Comparison of ENCODE assay signal across 1 cellular context in the genomic region with DNA sequence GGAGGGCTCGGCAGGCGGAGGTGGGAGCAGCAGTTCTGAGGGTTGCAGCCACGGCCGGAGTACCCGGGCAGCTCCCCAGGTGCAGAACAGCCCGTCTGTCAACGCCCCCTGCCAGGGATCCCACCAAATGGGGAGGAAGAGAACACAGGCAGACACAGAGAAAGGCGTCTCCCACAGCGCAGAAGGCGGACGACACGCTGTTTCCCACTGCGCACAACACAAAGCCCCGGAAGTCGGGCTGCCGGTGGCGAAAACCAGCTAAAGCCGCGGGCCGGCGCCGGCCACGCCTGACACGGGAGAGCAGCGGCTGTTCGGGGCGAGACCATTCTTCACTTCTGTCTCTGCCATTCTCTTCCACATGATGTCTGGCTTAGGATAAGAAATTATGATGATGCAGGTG.
TF ChIP-seq lines count a peak whose summit lies in the region.

No MANE protein-coding gene starts in this region.

TF ChIP-seq in GM23338, 12 proteins besides CTCF, POLR2A, EP300 and RAD21 (continued from another document):
- TF ChIP-seq, protein P1, sequence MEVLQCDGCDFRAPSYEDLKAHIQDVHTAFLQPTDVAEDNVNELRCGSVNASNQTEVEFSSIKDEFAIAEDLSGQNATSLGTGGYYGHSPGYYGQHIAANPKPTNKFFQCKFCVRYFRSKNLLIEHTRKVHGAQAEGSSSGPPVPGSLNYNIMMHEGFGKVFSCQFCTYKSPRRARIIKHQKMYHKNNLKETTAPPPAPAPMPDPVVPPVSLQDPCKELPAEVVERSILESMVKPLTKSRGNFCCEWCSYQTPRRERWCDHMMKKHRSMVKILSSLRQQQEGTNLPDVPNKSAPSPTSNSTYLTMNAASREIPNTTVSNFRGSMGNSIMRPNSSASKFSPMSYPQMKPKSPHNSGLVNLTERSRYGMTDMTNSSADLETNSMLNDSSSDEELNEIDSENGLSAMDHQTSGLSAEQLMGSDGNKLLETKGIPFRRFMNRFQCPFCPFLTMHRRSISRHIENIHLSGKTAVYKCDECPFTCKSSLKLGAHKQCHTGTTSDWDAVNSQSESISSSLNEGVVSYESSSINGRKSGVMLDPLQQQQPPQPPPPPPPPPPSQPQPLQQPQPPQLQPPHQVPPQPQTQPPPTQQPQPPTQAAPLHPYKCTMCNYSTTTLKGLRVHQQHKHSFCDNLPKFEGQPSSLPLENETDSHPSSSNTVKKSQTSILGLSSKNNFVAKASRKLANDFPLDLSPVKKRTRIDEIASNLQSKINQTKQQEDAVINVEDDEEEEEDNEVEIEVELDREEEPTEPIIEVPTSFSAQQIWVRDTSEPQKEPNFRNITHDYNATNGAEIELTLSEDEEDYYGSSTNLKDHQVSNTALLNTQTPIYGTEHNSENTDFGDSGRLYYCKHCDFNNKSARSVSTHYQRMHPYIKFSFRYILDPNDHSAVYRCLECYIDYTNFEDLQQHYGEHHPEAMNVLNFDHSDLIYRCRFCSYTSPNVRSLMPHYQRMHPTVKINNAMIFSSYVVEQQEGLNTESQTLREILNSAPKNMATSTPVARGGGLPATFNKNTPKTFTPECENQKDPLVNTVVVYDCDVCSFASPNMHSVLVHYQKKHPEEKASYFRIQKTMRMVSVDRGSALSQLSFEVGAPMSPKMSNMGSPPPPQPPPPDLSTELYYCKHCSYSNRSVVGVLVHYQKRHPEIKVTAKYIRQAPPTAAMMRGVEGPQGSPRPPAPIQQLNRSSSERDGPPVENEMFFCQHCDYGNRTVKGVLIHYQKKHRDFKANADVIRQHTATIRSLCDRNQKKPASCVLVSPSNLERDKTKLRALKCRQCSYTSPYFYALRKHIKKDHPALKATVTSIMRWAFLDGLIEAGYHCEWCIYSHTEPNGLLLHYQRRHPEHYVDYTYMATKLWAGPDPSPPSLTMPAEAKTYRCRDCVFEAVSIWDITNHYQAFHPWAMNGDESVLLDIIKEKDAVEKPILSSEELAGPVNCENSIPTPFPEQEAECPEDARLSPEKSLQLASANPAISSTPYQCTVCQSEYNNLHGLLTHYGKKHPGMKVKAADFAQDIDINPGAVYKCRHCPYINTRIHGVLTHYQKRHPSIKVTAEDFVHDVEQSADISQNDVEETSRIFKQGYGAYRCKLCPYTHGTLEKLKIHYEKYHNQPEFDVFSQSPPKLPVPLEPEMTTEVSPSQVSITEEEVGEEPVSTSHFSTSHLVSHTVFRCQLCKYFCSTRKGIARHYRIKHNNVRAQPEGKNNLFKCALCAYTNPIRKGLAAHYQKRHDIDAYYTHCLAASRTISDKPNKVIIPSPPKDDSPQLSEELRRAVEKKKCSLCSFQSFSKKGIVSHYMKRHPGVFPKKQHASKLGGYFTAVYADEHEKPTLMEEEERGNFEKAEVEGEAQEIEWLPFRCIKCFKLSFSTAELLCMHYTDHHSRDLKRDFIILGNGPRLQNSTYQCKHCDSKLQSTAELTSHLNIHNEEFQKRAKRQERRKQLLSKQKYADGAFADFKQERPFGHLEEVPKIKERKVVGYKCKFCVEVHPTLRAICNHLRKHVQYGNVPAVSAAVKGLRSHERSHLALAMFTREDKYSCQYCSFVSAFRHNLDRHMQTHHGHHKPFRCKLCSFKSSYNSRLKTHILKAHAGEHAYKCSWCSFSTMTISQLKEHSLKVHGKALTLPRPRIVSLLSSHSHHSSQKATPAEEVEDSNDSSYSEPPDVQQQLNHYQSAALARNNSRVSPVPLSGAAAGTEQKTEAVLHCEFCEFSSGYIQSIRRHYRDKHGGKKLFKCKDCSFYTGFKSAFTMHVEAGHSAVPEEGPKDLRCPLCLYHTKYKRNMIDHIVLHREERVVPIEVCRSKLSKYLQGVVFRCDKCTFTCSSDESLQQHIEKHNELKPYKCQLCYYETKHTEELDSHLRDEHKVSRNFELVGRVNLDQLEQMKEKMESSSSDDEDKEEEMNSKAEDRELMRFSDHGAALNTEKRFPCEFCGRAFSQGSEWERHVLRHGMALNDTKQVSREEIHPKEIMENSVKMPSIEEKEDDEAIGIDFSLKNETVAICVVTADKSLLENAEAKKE (CRISPR knock-in tag; IDR thresholded peaks at IDR 0.05), result no peak
- TF ChIP-seq STAT1 (IDR thresholded peaks at IDR 0.05; ENCODE audit: unreplicated experiment), result no peak
- no peak for TF ChIP-seq NANOG (IDR thresholded peaks at IDR 0.05; ENCODE audit: borderline replicate concordance)
- TF ChIP-seq POLR2AphosphoS5 (IDR thresholded peaks at IDR 0.05; ENCODE audit: low read depth), result no peak
- TF ChIP-seq, protein P2, sequence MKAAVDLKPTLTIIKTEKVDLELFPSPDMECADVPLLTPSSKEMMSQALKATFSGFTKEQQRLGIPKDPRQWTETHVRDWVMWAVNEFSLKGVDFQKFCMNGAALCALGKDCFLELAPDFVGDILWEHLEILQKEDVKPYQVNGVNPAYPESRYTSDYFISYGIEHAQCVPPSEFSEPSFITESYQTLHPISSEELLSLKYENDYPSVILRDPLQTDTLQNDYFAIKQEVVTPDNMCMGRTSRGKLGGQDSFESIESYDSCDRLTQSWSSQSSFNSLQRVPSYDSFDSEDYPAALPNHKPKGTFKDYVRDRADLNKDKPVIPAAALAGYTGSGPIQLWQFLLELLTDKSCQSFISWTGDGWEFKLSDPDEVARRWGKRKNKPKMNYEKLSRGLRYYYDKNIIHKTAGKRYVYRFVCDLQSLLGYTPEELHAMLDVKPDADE (IDR thresholded peaks at IDR 0.05), result no peak
- TF ChIP-seq ZNF114 (CRISPR knock-in tag; IDR thresholded peaks at IDR 0.05), result no peak
